23 cellular contexts compared by ENCODE assay signal in genomic region chr10:63013755-63014154, GRCh38.
"Had no signal": no experiment of that assay in that cellular context is flagged by ENCODE, and none has a peak within 500 bp of the region (broad histone marks: within the 10 kb centered on the region; RNA-seq: fewer than 3 reads in every experiment).

No MANE protein-coding gene starts in this region.

- H3K36me3 Mint-ChIP-seq: immature natural killer cell; natural killer cell treated with Interleukin-12 subunit alpha and Interleukin-12 subunit beta and Interleukin-15 and Interleukin-18, amount 100 ng/mL, for 72 hours; stimulated activated effector memory CD8-positive, alpha-beta T cell treated with anti-CD3 and anti-CD28 coated beads, Interleukin-12 subunit alpha, Interleukin-12 subunit beta, amount 100 ng/mL, for 72 hours; type B pancreatic cell had no signal

- ATAC-seq: gastroesophageal sphincter; lower lobe of right lung; natural killer cell treated with Interleukin-12 subunit alpha and Interleukin-12 subunit beta and Interleukin-15 and Interleukin-18, amount 100 ng/mL, for 72 hours; psoas muscle; right lobe of liver; stimulated activated effector memory CD8-positive, alpha-beta T cell treated with anti-CD3 and anti-CD28 coated beads, Interleukin-12 subunit alpha, Interleukin-12 subunit beta, amount 100 ng/mL, for 72 hours; stimulated activated naive CD8-positive, alpha-beta T cell treated with anti-CD3 and anti-CD28 coated beads, Interleukin-15, amount 100 ng/mL, for 72 hours had no signal

- H3K4me1 ChIP-seq: colonic mucosa, esophagus squamous epithelium, gastroesophageal sphincter, left ventricle myocardium inferior, lower lobe of right lung, parathyroid adenoma, psoas muscle, right lobe of liver had no signal

- H3K36me3 ChIP-seq: colonic mucosa, esophagus squamous epithelium, gastroesophageal sphincter, left ventricle myocardium inferior, lower lobe of right lung, right lobe of liver had no signal

- H3K4me3 ChIP-seq: colonic mucosa, esophagus squamous epithelium, gastroesophageal sphincter, left ventricle myocardium inferior, lower lobe of right lung, psoas muscle, right lobe of liver had no signal

- H3K27ac ChIP-seq: colonic mucosa, esophagus squamous epithelium, gastroesophageal sphincter, left ventricle myocardium inferior, lower lobe of right lung, parathyroid adenoma, psoas muscle, right lobe of liver had no signal

- H3K9me3 Mint-ChIP-seq: immature natural killer cell; natural killer cell treated with Interleukin-12 subunit alpha and Interleukin-12 subunit beta and Interleukin-15 and Interleukin-18, amount 100 ng/mL, for 72 hours; stimulated activated effector memory CD8-positive, alpha-beta T cell treated with anti-CD3 and anti-CD28 coated beads, Interleukin-12 subunit alpha, Interleukin-12 subunit beta, amount 100 ng/mL, for 72 hours; stimulated activated naive CD8-positive, alpha-beta T cell treated with anti-CD3 and anti-CD28 coated beads, Interleukin-15, amount 100 ng/mL, for 72 hours; type B pancreatic cell had no signal

- H3K79me2 ChIP-seq: parathyroid adenoma had no signal

- H3K27me3 ChIP-seq: colonic mucosa, esophagus squamous epithelium, gastroesophageal sphincter, right lobe of liver had no signal

- H3K9me3 ChIP-seq: colonic mucosa, esophagus squamous epithelium, gastroesophageal sphincter, left ventricle myocardium inferior, lower lobe of right lung, psoas muscle, right lobe of liver had no signal

- DNase-seq: colonic mucosa; dermis blood vessel endothelial cell; esophagus squamous epithelium; foreskin fibroblast; immature natural killer cell; left ventricle myocardium inferior; lower lobe of right lung; mesenchymal stem cell; midbrain; occipital lobe; psoas muscle; retina; right lobe of liver; stimulated activated CD4-positive, alpha-beta T cell treated with anti-CD3 and anti-CD28 coated beads, Interleukin-4, amount 100 ng/mL, for 1 hour; stimulated activated CD8-positive, alpha-beta memory T cell treated with anti-CD3 and anti-CD28 coated beads, Interleukin-4, amount 100 ng/mL, for 48 hours; stimulated activated naive CD8-positive, alpha-beta T cell treated with anti-CD3 and anti-CD28 coated beads, Interleukin-15, amount 100 ng/mL, for 72 hours had no signal

- FAIRE-seq: keratinocyte, urothelium cell line had no signal

- H3K4me1 Mint-ChIP-seq: immature natural killer cell; stimulated activated effector memory CD8-positive, alpha-beta T cell treated with anti-CD3 and anti-CD28 coated beads, Interleukin-12 subunit alpha, Interleukin-12 subunit beta, amount 100 ng/mL, for 72 hours; stimulated activated naive CD8-positive, alpha-beta T cell treated with anti-CD3 and anti-CD28 coated beads, Interleukin-15, amount 100 ng/mL, for 72 hours had no signal

- H3K9ac ChIP-seq: parathyroid adenoma had no signal

- H2AFZ ChIP-seq: parathyroid adenoma had no signal

- H3K27ac Mint-ChIP-seq: immature natural killer cell; natural killer cell treated with Interleukin-12 subunit alpha and Interleukin-12 subunit beta and Interleukin-15 and Interleukin-18, amount 100 ng/mL, for 72 hours; stimulated activated effector memory CD8-positive, alpha-beta T cell treated with anti-CD3 and anti-CD28 coated beads, Interleukin-12 subunit alpha, Interleukin-12 subunit beta, amount 100 ng/mL, for 72 hours; type B pancreatic cell had no signal

- H3K4me3 Mint-ChIP-seq: immature natural killer cell; natural killer cell treated with Interleukin-12 subunit alpha and Interleukin-12 subunit beta and Interleukin-15 and Interleukin-18, amount 100 ng/mL, for 72 hours; stimulated activated effector memory CD8-positive, alpha-beta T cell treated with anti-CD3 and anti-CD28 coated beads, Interleukin-12 subunit alpha, Interleukin-12 subunit beta, amount 100 ng/mL, for 72 hours; stimulated activated naive CD8-positive, alpha-beta T cell treated with anti-CD3 and anti-CD28 coated beads, Interleukin-15, amount 100 ng/mL, for 72 hours; type B pancreatic cell had no signal
